In genomic region chr17:11485336-11485735, GRCh38 we compare ENCODE assay signal across 19 cellular contexts.
"Had no signal": no experiment of that assay in that cellular context is flagged by ENCODE, and none has a peak within 500 bp of the region (broad histone marks: within the 10 kb centered on the region; RNA-seq: fewer than 3 reads in every experiment).

No MANE protein-coding gene starts in this region.

- H3K9me3 ChIP-seq: ovary, right lobe of liver, suprapubic skin, transverse colon, upper lobe of right lung, vagina had no signal

- H3K27me3 ChIP-seq: left lung, ovary, suprapubic skin, transverse colon, upper lobe of right lung, vagina had no signal

- H3K4me3 ChIP-seq: left lung, ovary, right lobe of liver, suprapubic skin, transverse colon, upper lobe of right lung, vagina had no signal

- DNase-seq: effector memory CD4-positive, alpha-beta T cell; erythroblast; head of caudate nucleus; left cardiac atrium; left lung; mesenchymal stem cell; midbrain; naive thymus-derived CD4-positive, alpha-beta T cell; nucleus accumbens; ovary; right lobe of liver; small intestine; stimulated activated CD4-positive, alpha-beta T cell treated with anti-CD3 and anti-CD28 coated beads, Interleukin-15, amount 100 ng/mL, for 24 hours; stimulated activated CD4-positive, alpha-beta T cell treated with anti-CD3 and anti-CD28 coated beads, Interleukin-2, amount 100 ng/mL, for 48 hours; stimulated activated naive B cell treated with anti-CD40 and anti-IgM and Interleukin-4, amounts not matched to agents 10 μg/mL and 1 μg/mL and 100 μg/mL, for 72 hours; transverse colon; upper lobe of right lung had no signal

- H3K36me3 ChIP-seq: left lung, ovary, right lobe of liver, suprapubic skin, transverse colon, upper lobe of right lung, vagina had no signal

- H3K4me1 ChIP-seq: left lung, right lobe of liver, transverse colon, upper lobe of right lung had no signal

- H3K27ac ChIP-seq: left lung, ovary, right lobe of liver, suprapubic skin, transverse colon, upper lobe of right lung, vagina had no signal
